1 cellular context compared by ENCODE assay signal in genomic region chr12:50764116-50764860, GRCh38.
A peak's percentile ranks its signal among the peaks of the same experiment; 100 is the strongest.
TF ChIP-seq lines count a peak whose summit lies in the region.

No MANE protein-coding gene starts in this region.

TF ChIP-seq in HEK293, 187 proteins besides CTCF, POLR2A, EP300 and RAD21 (continued from another document):
- TF ChIP-seq ZNF324 (tag by site-specific recombination; IDR thresholded peaks at IDR 0.05) (peak; percentile 36; the same call in 1 of the 2 replicates), ZNF843 (tag by site-specific recombination; IDR thresholded peaks at IDR 0.05) (peak; percentile 27; the same call in 1 of the 2 replicates), ZNF24 (tag by site-specific recombination; IDR thresholded peaks at IDR 0.05) (0 out of 2 replicates have a peak, but pooled peaks have one; percentile 41), KLF17 (tag by site-specific recombination; IDR thresholded peaks at IDR 0.05) (peak; percentile 19; the same call in 1 of the 2 replicates), SP3 (tag by site-specific recombination; IDR thresholded peaks at IDR 0.05) (peak; percentile 78), EGR2 (tag by site-specific recombination; IDR thresholded peaks at IDR 0.05; ENCODE audit: low read depth) (peak; percentile 53), ZNF555 (tag by site-specific recombination; conservative IDR thresholded peaks at IDR 0.05) (no peak), ZBTB11 (tag by site-specific recombination; conservative IDR thresholded peaks at IDR 0.05; ENCODE audit: low read depth) (peak; percentile 70), GLIS1 (tag by site-specific recombination; IDR thresholded peaks at IDR 0.05) (peak; percentile 75), ZNF2 (tag by site-specific recombination; IDR thresholded peaks at IDR 0.05) (peak; percentile 24; the same call in 1 of the 2 replicates), HOXD13 (CRISPR knock-in tag; IDR thresholded peaks at IDR 0.05; ENCODE audit: borderline replicate concordance) (no peak), GLI4 (tag by site-specific recombination; IDR thresholded peaks at IDR 0.05) (peak; percentile 49; the same call in 1 of the 2 replicates), PRDM4 (tag by site-specific recombination; IDR thresholded peaks at IDR 0.05) (peak; percentile 39), ZXDB (tag by site-specific recombination; IDR thresholded peaks at IDR 0.05) (0 out of 2 replicates have a peak, but pooled peaks have one; percentile 47), ZFHX2 (tag by site-specific recombination; conservative IDR thresholded peaks at IDR 0.05) (peak; percentile 86), PRDM1 (tag by site-specific recombination; IDR thresholded peaks at IDR 0.05) (0 out of 2 replicates have a peak, but pooled peaks have one; percentile 31), ZNF610 (tag by site-specific recombination; IDR thresholded peaks at IDR 0.05; ENCODE audit: borderline replicate concordance) (0 out of 2 replicates have a peak, but pooled peaks have one; percentile 17), ZBTB8A (tag by site-specific recombination; IDR thresholded peaks at IDR 0.05) (peak; percentile 97), ZNF202 (tag by site-specific recombination; IDR thresholded peaks at IDR 0.05; ENCODE audit: borderline replicate concordance) (no peak), KLF16 (tag by site-specific recombination; IDR thresholded peaks at IDR 0.05) (peak; percentile 64; the same call in 1 of the 2 replicates), ZSCAN4 (tag by site-specific recombination; IDR thresholded peaks at IDR 0.05) (no peak), ZNF701 (tag by site-specific recombination; IDR thresholded peaks at IDR 0.05) (no peak), SCRT2 (tag by site-specific recombination; IDR thresholded peaks at IDR 0.05) (peak; percentile 95), GLIS2 (tag by site-specific recombination; IDR thresholded peaks at IDR 0.05) (peak; percentile 79), SP2 (tag by site-specific recombination; IDR thresholded peaks at IDR 0.05) (peak; percentile 46)
TF ChIP-seq in HEK293: peak in this region for 38.
